In the genomic region with DNA sequence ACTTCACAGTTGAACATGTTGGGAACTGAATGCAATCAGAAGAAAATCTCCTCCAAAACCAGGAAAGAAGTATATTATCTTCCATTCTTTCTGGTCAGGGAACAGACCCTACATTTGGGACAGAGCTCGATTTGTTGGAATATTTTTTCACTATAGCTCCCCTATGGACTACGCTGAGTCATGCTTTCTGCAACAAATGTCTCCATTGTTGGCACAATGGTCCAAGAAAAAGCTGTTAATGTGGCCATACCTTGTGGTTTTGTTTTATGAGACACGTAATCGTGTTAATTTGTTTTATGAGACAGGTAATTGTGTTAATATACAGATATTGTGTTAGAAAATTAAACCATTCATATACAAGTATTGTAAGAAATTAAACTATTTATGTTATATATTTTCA, we compare ENCODE assay signal across 15 cellular contexts.
A peak's percentile ranks its signal among the peaks of the same experiment; 100 is the strongest.
DNase-seq lines count a peak whose midpoint lies in the region; ATAC-seq, FAIRE-seq and TF ChIP-seq lines count a peak whose summit lies in the region.
"Had no signal": no experiment of that assay in that cellular context is flagged by ENCODE, and none has a peak within 500 bp of the region (broad histone marks: within the 10 kb centered on the region; RNA-seq: fewer than 3 reads in every experiment).

No MANE protein-coding gene starts in this region.

- H3K79me1 ChIP-seq in H1 (ENCODE audit: low read depth, low read length): no peaks in the 10 kb centered on the region

- TF ChIP-seq CTCF in RWPE2 (IDR thresholded peaks at IDR 0.05; ENCODE audit: poor library complexity, severe bottlenecking): no peak
- no peak for TF ChIP-seq CTCF in H1 (IDR thresholded peaks at IDR 0.05; ENCODE audit: control extremely low read depth in 1 of 3, insufficient read depth in 1 of 3, low read depth in 1 of 3, low read length in 3 of 3)
- TF ChIP-seq CTCF in GM10248 (IDR thresholded peaks at IDR 0.05; ENCODE audit: control extremely low read depth, extremely low read depth, low read depth, missing control alignments): no peak

- WGBS in H1 (ENCODE audit: extremely low coverage in 1 of 2, insufficient coverage in 1 of 2, insufficient read length in 1 of 2, insufficient replicate concordance in 2 of 2, low coverage in 1 of 2, low lambda C conversion rate in 2 of 2, missing lambda C conversion rate in 1 of 2), 2 experiments: 97% methylated on average over 4 of the region's 4 CpGs; no CpG with 5 or more reads in 1 of the 2 experiments

- H3K14ac ChIP-seq in H1 (ENCODE audit: insufficient read length): no peak overlapping the region

- intact Hi-C loops in left ventricle myocardium superior (cut with micrococcal nuclease): no loop called here

- H4K8ac ChIP-seq in H1 (ENCODE audit: extremely low read depth, insufficient read depth, low read length): no peak overlapping the region

- FAIRE-seq in H1 (lab: Jason Lieb, UNC) (no peak), urothelium cell line (lab: Jason Lieb, UNC) (no peak)
- FAIRE-seq: GM12878, GM18507, HTR-8/SVneo, K562 had no signal

- no peak for TF ChIP-seq RAD21 in H1 (IDR thresholded peaks at IDR 0.05 in 1 of 2, conservative IDR thresholded peaks at IDR 0.05 in 1 of 2; ENCODE audit: low read depth in 2 of 2, low read length in 2 of 2)

- no peak overlapping the region for H3K23ac ChIP-seq in H1 (ENCODE audit: insufficient read length)

- H3K79me2 ChIP-seq in H1 (ENCODE audit: control insufficient read depth in 1 of 2, insufficient read depth in 2 of 2, low read length in 2 of 2): no peaks in the 10 kb centered on the region

- H3K56ac ChIP-seq in H1 (replicated peaks; ENCODE audit: insufficient read length, low read depth, low read length): no peak overlapping the region

- H4K91ac ChIP-seq in H1 (replicated peaks; ENCODE audit: insufficient read length, low read length): no peak overlapping the region

- ATAC-seq in RWPE2 (ENCODE audit: low read depth) (no peak), left ventricle myocardium superior (no peak)
- ATAC-seq: GM12878, K562 had no signal

- TF ChIP-seq EP300 in H1 (IDR thresholded peaks at IDR 0.05; ENCODE audit: borderline replicate concordance in 1 of 2, low read depth in 2 of 2, low read length in 2 of 2): no peak

- no peaks in the 10 kb centered on the region for H3K9me3 ChIP-seq in RWPE2 (ENCODE audit: severe bottlenecking)
- H3K9me3 ChIP-seq in H1 (ENCODE audit: insufficient read depth in 2 of 2, low read depth in 1 of 2, low read length in 1 of 2): peaks cover 14 to 18% of the 10 kb centered on the region in 2 experiments

- H3K27ac ChIP-seq in RWPE2 (ENCODE audit: poor library complexity, severe bottlenecking) (peak overlapping the region; percentile 6), H1 (ENCODE audit: low read depth, low read length) (no peak overlapping the region)
- H3K27ac ChIP-seq: GM23248 had no signal

- H2BK15ac ChIP-seq in H1 (ENCODE audit: low read length): no peak overlapping the region

- no peak overlapping the region for H2AK5ac ChIP-seq in H1 (ENCODE audit: low read depth, low read length)

- H4K5ac ChIP-seq in H1 (ENCODE audit: insufficient read length, low read depth, low read length): no peak overlapping the region

- CTCF ChIA-PET in H1 (lab: Charles Lee; ENCODE audit: partially characterized antibody) (interaction anchor here (1.2 kb wide), 1 partner anchor 15 kb away, joined by 3 read pairs; no protein-coding TSS in a partner anchor), HEK293T (lab: Yijun Ruan, JAX) (no interaction called here), GM10248 (lab: Yijun Ruan, JAX) (interaction anchor here (1.2 to 1.3 kb wide), 2 partner anchors 15 to 16 kb away, joined by 3 to 5 read pairs; no protein-coding TSS in a partner anchor)

- H2AFZ ChIP-seq in H1 (ENCODE audit: low read length): no peak overlapping the region
- H2AFZ ChIP-seq: GM23248 had no signal

- DNase-seq in HT-29 (ENCODE audit: low spot score) (peak; percentile 78), RWPE2 (ENCODE audit: low spot score) (no peak), H1 (ENCODE audit: low read depth in 1 of 2, low spot score in 2 of 2) (no peak), urothelium cell line (ENCODE audit: low spot score) (peak; percentile 13), HEK293T (ENCODE audit: extremely low spot score) (no peak), GM10248 (ENCODE audit: extremely low spot score) (no peak), left ventricle myocardium superior (no peak)
- DNase-seq: CD8-positive, alpha-beta memory T cell; DMS53; GM23248; H7 had no signal

- H3K36me3 ChIP-seq in RWPE2 (ENCODE audit: low read depth) (no peaks in the 10 kb centered on the region), H1 (ENCODE audit: control insufficient read depth in 2 of 4, insufficient read depth in 4 of 4, low read length in 3 of 4) (peaks cover 0 to 13% (median 4%) of the 10 kb centered on the region in 4 experiments; a peak in 3 of 8 replicates)

- no peak overlapping the region for H2BK20ac ChIP-seq in H1 (ENCODE audit: low read length)

- no peak for TF ChIP-seq POLR2A in H1 (IDR thresholded peaks at IDR 0.05; ENCODE audit: control extremely low read depth in 1 of 2, low read depth in 2 of 2, low read length in 2 of 2)

- H4K20me1 ChIP-seq in H1 (replicated peaks in 1 of 2; ENCODE audit: control insufficient read depth in 1 of 2, insufficient read depth in 2 of 2, low read length in 2 of 2): no peaks in the 10 kb centered on the region

- no peak overlapping the region for H2BK120ac ChIP-seq in H1 (replicated peaks; ENCODE audit: low read depth, low read length)

- no peak overlapping the region for H3K4ac ChIP-seq in H1 (replicated peaks; ENCODE audit: insufficient read length, low read depth, low read length)

- H3K27me3 ChIP-seq in RWPE2 (ENCODE audit: insufficient read depth, poor library complexity, severe bottlenecking) (no peaks in the 10 kb centered on the region), H1 (replicated peaks in 1 of 4; ENCODE audit: control insufficient read depth in 3 of 4, extremely low read depth in 1 of 4, insufficient read depth in 3 of 4, low read length in 3 of 4) (no peaks in the 10 kb centered on the region)

- H3K4me3 ChIP-seq in RWPE2 (ENCODE audit: severe bottlenecking) (no peak overlapping the region), H1 (ENCODE audit: extremely low read depth in 1 of 4, insufficient read depth in 2 of 4, low read depth in 3 of 4, low read length in 4 of 4) (no peak overlapping the region)
- H3K4me3 ChIP-seq: GM12878, GM23248, K562 had no signal

- H3K18ac ChIP-seq in H1 (ENCODE audit: extremely low read depth, low read length): no peak overlapping the region

- no peak overlapping the region for H2BK5ac ChIP-seq in H1 (ENCODE audit: low read depth, low read length)

- H2BK12ac ChIP-seq in H1 (ENCODE audit: low read depth, low read length): no peak overlapping the region

- H3K9ac ChIP-seq in H1 (replicated peaks in 1 of 4; ENCODE audit: extremely low read depth in 1 of 4, low read depth in 3 of 4, low read length in 3 of 4): no peak overlapping the region
- H3K9ac ChIP-seq: GM23248 had no signal

- no peak overlapping the region for H3K4me2 ChIP-seq in H1 (ENCODE audit: insufficient read depth in 1 of 2, low read depth in 2 of 2, low read length in 2 of 2)

- H3K23me2 ChIP-seq in H1 (ENCODE audit: low read depth, low read length): no peaks in the 10 kb centered on the region

- H3K4me1 ChIP-seq in RWPE2 (ENCODE audit: insufficient read depth, poor library complexity, severe bottlenecking) (peaks cover 6% of the 10 kb centered on the region), H1 (replicated peaks in 1 of 4; ENCODE audit: control insufficient read depth in 3 of 4, insufficient read depth in 4 of 4, low read length in 3 of 4) (peaks cover 0 to 6% (median 4%) of the 10 kb centered on the region in 4 experiments; a peak in 2 of 7 replicates)

- POLR2A ChIA-PET in H1 (lab: Charles Lee; ENCODE audit: partially characterized antibody): no interaction called here
- POLR2A ChIA-PET in HEK293T (lab: Yijun Ruan, JAX): no interaction called here
- POLR2A ChIA-PET in GM10248 (lab: Yijun Ruan, JAX): no interaction called here

TF ChIP-seq in H1, 55 proteins besides CTCF, POLR2A, EP300 and RAD21:
- TF ChIP-seq SUZ12 (IDR thresholded peaks at IDR 0.05; ENCODE audit: low read length) (no peak), BACH1 (IDR thresholded peaks at IDR 0.05; ENCODE audit: low read length) (0 out of 2 replicates have a peak, but pooled peaks have one; percentile 19)

TF ChIP-seq in HEK293T, 16 proteins besides CTCF, POLR2A, EP300 and RAD21:
- no peak for TF ChIP-seq HDGF (IDR thresholded peaks at IDR 0.05; ENCODE audit: borderline replicate concordance)
- no peak for TF ChIP-seq TARDBP (IDR thresholded peaks at IDR 0.05)
- TF ChIP-seq ELF4 (IDR thresholded peaks at IDR 0.05): no peak

Comparison
In these comparisons a context has a peak if more than half of its experiments do, and no peak if none do; other contexts are left out.
1. DNase-seq: peak in HT-29 (single experiment) and urothelium cell line (single experiment); none in RWPE2 (single experiment), H1 (0 of 2), HEK293T (single experiment), GM10248 (single experiment) and left ventricle myocardium superior (single experiment).